12 cellular contexts compared by ENCODE assay signal in the genomic region with DNA sequence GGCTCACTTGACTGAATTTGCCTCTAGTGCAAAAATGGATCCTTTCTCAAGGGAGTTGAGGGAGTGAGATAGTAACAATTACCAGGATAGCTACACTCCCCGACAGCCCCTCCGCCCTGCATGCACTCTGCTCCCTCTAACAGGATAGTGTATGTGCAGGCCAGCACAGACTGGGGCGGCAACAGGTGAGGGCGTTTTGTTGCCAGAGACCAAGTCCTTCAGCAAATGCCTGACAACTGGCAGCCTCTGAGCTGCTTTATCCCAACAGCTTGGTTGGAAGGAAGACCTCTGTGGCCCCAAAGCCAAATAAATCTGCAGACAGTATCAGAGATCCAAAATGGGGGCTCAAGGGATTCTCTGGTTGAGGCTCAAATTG.
DNase-seq lines count a peak whose midpoint lies in the region; ATAC-seq and TF ChIP-seq lines count a peak whose summit lies in the region.
"Had no signal": no experiment of that assay in that cellular context is flagged by ENCODE, and none has a peak within 500 bp of the region (broad histone marks: within the 10 kb centered on the region; RNA-seq: fewer than 3 reads in every experiment).

No MANE protein-coding gene starts in this region.

- no peaks in the 10 kb centered on the region for H3K9me3 Mint-ChIP-seq in effector memory CD8-positive, alpha-beta T cell
- H3K9me3 Mint-ChIP-seq: activated T-cell treated with anti-CD3 and anti-CD28 coated beads, Interleukin-2, amount 50 U/mL, for 4 hours had no signal

- no peaks in the 10 kb centered on the region for H3K4me1 Mint-ChIP-seq in effector memory CD8-positive, alpha-beta T cell (ENCODE audit: low read depth in 2 of 2)

- peak overlapping the region; percentile 3 for H3K14ac ChIP-seq in trophoblast cell (ENCODE audit: low read length)

- TF ChIP-seq EP300 in SK-N-SH (IDR thresholded peaks at IDR 0.05; ENCODE audit: borderline replicate concordance in 1 of 2, low read depth in 1 of 2, low read length in 1 of 2), result no peak

- H3K79me1 ChIP-seq in trophoblast cell (ENCODE audit: low read length), result peaks cover 21% of the 10 kb centered on the region

- 0 out of 3 replicates have a peak, but pooled peaks have one; percentile 3 for ATAC-seq in SK-N-SH treated with all-trans-retinoic acid at 6 μM for 48 hours
- ATAC-seq in effector memory CD8-positive, alpha-beta T cell (replicated peaks), result no peak

- H3K27ac ChIP-seq in SK-N-SH (ENCODE audit: low read depth in 2 of 2, low read length in 1 of 2) (peak overlapping the region in 1 of 2 experiments; percentile 78; a peak in 2 of 4 replicates), HEK293 (ENCODE audit: extremely low read depth, low read depth, low read length) (no peak overlapping the region), trophoblast cell (ENCODE audit: low read depth, low read length) (peak overlapping the region; percentile 87), MM.1S (ENCODE audit: low read length) (no peak overlapping the region)
- H3K27ac ChIP-seq: tibial nerve had no signal

- H3K23ac ChIP-seq in trophoblast cell (ENCODE audit: low read length), result no peak overlapping the region

- H3K27me3 Mint-ChIP-seq in effector memory CD8-positive, alpha-beta T cell, result peaks cover under 1 to 19% of the 10 kb centered on the region in 2 donors

- H3K27me3 ChIP-seq in SK-N-SH (ENCODE audit: insufficient read depth), result no peaks in the 10 kb centered on the region
- no peaks in the 10 kb centered on the region for H3K27me3 ChIP-seq in trophoblast cell (ENCODE audit: insufficient read depth, low read length)
- no peaks in the 10 kb centered on the region for H3K27me3 ChIP-seq in MM.1S (replicated peaks; ENCODE audit: insufficient read depth, low read length)

- WGBS in SK-N-SH (ENCODE audit: low lambda C conversion rate), result 91% methylated on average over 4 of the region's 4 CpGs
- WGBS in trophoblast cell (ENCODE audit: extremely low coverage, insufficient coverage, insufficient read length), result no CpG with 5 or more reads among the region's 4 CpGs

- H4K20me1 ChIP-seq in SK-N-SH (ENCODE audit: insufficient read depth), result 0 out of 2 replicates have a peak, but pooled peaks cover 2% of the 10 kb centered on the region
- H4K20me1 ChIP-seq in MM.1S (ENCODE audit: insufficient read depth, low read length), result no peaks in the 10 kb centered on the region

- TF ChIP-seq RAD21 in SK-N-SH (IDR thresholded peaks at IDR 0.05; ENCODE audit: low read length), result no peak

- peak overlapping the region; percentile 47 for H2BK5ac ChIP-seq in trophoblast cell (ENCODE audit: low read depth, low read length, poor library complexity)

- H3K4me2 ChIP-seq in SK-N-SH (no peak overlapping the region), trophoblast cell (ENCODE audit: low read length) (no peak overlapping the region), MM.1S (ENCODE audit: low read depth, low read length) (no peak overlapping the region)

- no peak for TF ChIP-seq CTCF in SK-N-SH (IDR thresholded peaks at IDR 0.05)
- no peak for TF ChIP-seq CTCF in HEK293 (tag by site-specific recombination; IDR thresholded peaks at IDR 0.05)
- no peak for TF ChIP-seq CTCF in MM.1S (IDR thresholded peaks at IDR 0.05; ENCODE audit: low read length)

- H3K18ac ChIP-seq in trophoblast cell (ENCODE audit: low read length), result no peak overlapping the region

- POLR2A ChIA-PET in SK-N-SH (lab: Yijun Ruan, JAX) (interaction anchor here (1.3 to 1.4 kb wide), 3 partner anchors 87 to 606 kb away, joined by 3 to 7 read pairs (median 3); no protein-coding TSS in a partner anchor), HEK293 (lab: Yijun Ruan, JAX) (no interaction called here)

- H3F3A ChIP-seq in SK-N-SH (replicated peaks; ENCODE audit: insufficient read depth) (peaks cover 5% of the 10 kb centered on the region), MM.1S (ENCODE audit: insufficient read depth, low read length) (no peaks in the 10 kb centered on the region)

- no peak overlapping the region for H2AFZ ChIP-seq in SK-N-SH (ENCODE audit: low read depth)
- H2AFZ ChIP-seq in trophoblast cell (ENCODE audit: insufficient read depth, low read length, poor library complexity), result no peak overlapping the region
- H2AFZ ChIP-seq in MM.1S (ENCODE audit: low read length), result no peak overlapping the region

- H2BK12ac ChIP-seq in trophoblast cell (ENCODE audit: low read length), result peak overlapping the region; percentile 20

- H3K4ac ChIP-seq in trophoblast cell (ENCODE audit: low read depth, low read length), result no peak overlapping the region

- no peak overlapping the region for H4K12ac ChIP-seq in trophoblast cell (ENCODE audit: low read depth, low read length)

- H2BK120ac ChIP-seq in trophoblast cell (ENCODE audit: insufficient read depth, low read length, poor library complexity), result peak overlapping the region; percentile 27

- CTCF ChIA-PET in SK-N-SH (lab: Yijun Ruan, JAX), result interaction anchor here (0.6 to 10.4 kb wide), 83 partner anchors 9 to 1399 kb away, joined by 3 to 143 read pairs (median 6); a partner anchor contains a TSS
- CTCF ChIA-PET in HEK293 (lab: Yijun Ruan, JAX), result interaction anchor here (0.5 to 3.2 kb wide), 26 partner anchors 9 to 617 kb away, joined by 3 to 19 read pairs (median 4); no protein-coding TSS in a partner anchor

- H3K27ac Mint-ChIP-seq in effector memory CD8-positive, alpha-beta T cell, result peak overlapping the region; percentile 23 to 27

- H3K4me3 Mint-ChIP-seq in effector memory CD8-positive, alpha-beta T cell, result no peak overlapping the region
- H3K4me3 Mint-ChIP-seq: activated T-cell treated with anti-CD3 and anti-CD28 coated beads, Interleukin-2, amount 50 U/mL, for 4 hours had no signal

- H3K79me2 ChIP-seq in SK-N-SH (ENCODE audit: insufficient read depth), result peaks cover 4% of the 10 kb centered on the region; the same call in 1 of the 2 replicates
- no peaks in the 10 kb centered on the region for H3K79me2 ChIP-seq in trophoblast cell (ENCODE audit: control insufficient read depth, insufficient read depth, low read length, poor library complexity)
- H3K79me2 ChIP-seq in MM.1S (ENCODE audit: low read length), result no peaks in the 10 kb centered on the region

- H3K36me3 ChIP-seq in SK-N-SH (replicated peaks in 1 of 2; ENCODE audit: control insufficient read depth in 1 of 2, insufficient read depth in 2 of 2, low read length in 1 of 2) (peaks cover 5 to 40% of the 10 kb centered on the region in 2 experiments), HEK293 (ENCODE audit: control insufficient read depth in 2 of 2, insufficient read depth in 1 of 2, low read length in 2 of 2) (peaks cover 0 to 27% of the 10 kb centered on the region in 2 experiments; a peak in 1 of 3 replicates), trophoblast cell (ENCODE audit: control insufficient read depth in 1 of 2, insufficient read depth in 2 of 2, low read length in 2 of 2) (peaks cover 23 to 24% of the 10 kb centered on the region in 2 experiments), MM.1S (replicated peaks; ENCODE audit: insufficient read depth, low read length) (no peaks in the 10 kb centered on the region)

- H3K9me2 ChIP-seq in SK-N-SH, result no peaks in the 10 kb centered on the region
- H3K9me2 ChIP-seq in MM.1S (replicated peaks; ENCODE audit: insufficient read depth, low read length), result no peaks in the 10 kb centered on the region

- H3K36me3 Mint-ChIP-seq in effector memory CD8-positive, alpha-beta T cell (ENCODE audit: insufficient read depth), result peaks cover 5% of the 10 kb centered on the region

- H3K4me1 ChIP-seq in SK-N-SH (ENCODE audit: control insufficient read depth in 1 of 2, insufficient read depth in 2 of 2, low read depth in 1 of 2, low read length in 1 of 2) (peaks cover 4 to 26% of the 10 kb centered on the region in 2 experiments; a peak in 2 of 4 replicates), HEK293 (ENCODE audit: control insufficient read depth, insufficient read depth, low read length) (no peaks in the 10 kb centered on the region), trophoblast cell (ENCODE audit: control insufficient read depth in 1 of 2, insufficient read depth in 2 of 2, low read length in 2 of 2) (peaks cover 13 to 21% of the 10 kb centered on the region in 2 experiments), MM.1S (ENCODE audit: low read length) (no peaks in the 10 kb centered on the region)

- DNase-seq in SK-N-SH (no peak), trophoblast cell (no peak), MM.1S (no peak), NCI-H510A treated with DMSO at 0.1 percent for 48 hours (lab: John Stamatoyannopoulos, UW) (no peak), medulla oblongata (ENCODE audit: extremely low spot score) (no peak)
- DNase-seq in effector memory CD8-positive, alpha-beta T cell, result no peak
- DNase-seq: NCI-H2107 had no signal

- peak overlapping the region; percentile 58 for H4K91ac ChIP-seq in trophoblast cell (ENCODE audit: low read depth, low read length)

- H3K4me3 ChIP-seq in SK-N-SH (ENCODE audit: low read depth in 2 of 2, low read length in 1 of 2) (no peak overlapping the region), HEK293 (ENCODE audit: low read depth, low read length) (no peak overlapping the region), trophoblast cell (ENCODE audit: low read depth, low read length) (no peak overlapping the region), MM.1S (ENCODE audit: low read length) (no peak overlapping the region)
- H3K4me3 ChIP-seq: gastroesophageal sphincter, tibial nerve had no signal

- peak overlapping the region; percentile 49 for H4K8ac ChIP-seq in trophoblast cell (ENCODE audit: low read depth, low read length)

- H2AK5ac ChIP-seq in trophoblast cell (ENCODE audit: low read length), result no peak overlapping the region

- H3K9ac ChIP-seq in SK-N-SH (no peak overlapping the region), trophoblast cell (ENCODE audit: low read length) (no peak overlapping the region), MM.1S (ENCODE audit: low read length) (no peak overlapping the region)

- H3K9me3 ChIP-seq in SK-N-SH (no peaks in the 10 kb centered on the region), HEK293 (ENCODE audit: control insufficient read depth, insufficient read depth, low read depth, low read length) (no peaks in the 10 kb centered on the region), trophoblast cell (ENCODE audit: insufficient read depth, low read depth, low read length) (peaks cover 2% of the 10 kb centered on the region), MM.1S (replicated peaks; ENCODE audit: insufficient read depth, low read length) (no peaks in the 10 kb centered on the region)
- H3K9me3 ChIP-seq: gastroesophageal sphincter, tibial nerve had no signal

TF ChIP-seq in SK-N-SH treated with all-trans-retinoic acid at 6 μM for 48 hours, 23 proteins besides CTCF, POLR2A, EP300 and RAD21 (continues in another document):
- TF ChIP-seq ISL1 (CRISPR knock-in tag; IDR thresholded peaks at IDR 0.05) (0 out of 2 replicates have a peak, but pooled peaks have one; percentile 3), CSDC2 (CRISPR knock-in tag; IDR thresholded peaks at IDR 0.05) (no peak)

TF ChIP-seq in SK-N-SH, 30 proteins besides CTCF, POLR2A, EP300 and RAD21 (continues in another document):
- TF ChIP-seq, protein P1, sequence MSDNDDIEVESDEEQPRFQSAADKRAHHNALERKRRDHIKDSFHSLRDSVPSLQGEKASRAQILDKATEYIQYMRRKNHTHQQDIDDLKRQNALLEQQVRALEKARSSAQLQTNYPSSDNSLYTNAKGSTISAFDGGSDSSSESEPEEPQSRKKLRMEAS (IDR thresholded peaks at IDR 0.05; ENCODE audit: low read depth), result no peak

TF ChIP-seq in HEK293, 187 proteins besides CTCF, POLR2A, EP300 and RAD21 (continues in another document):
- peak; percentile 56; the same call in 1 of the 2 replicates for TF ChIP-seq SCRT1 (tag by site-specific recombination; IDR thresholded peaks at IDR 0.05; ENCODE audit: borderline replicate concordance)
